Comparison of ENCODE assay signal across 1 cellular context in the genomic region with DNA sequence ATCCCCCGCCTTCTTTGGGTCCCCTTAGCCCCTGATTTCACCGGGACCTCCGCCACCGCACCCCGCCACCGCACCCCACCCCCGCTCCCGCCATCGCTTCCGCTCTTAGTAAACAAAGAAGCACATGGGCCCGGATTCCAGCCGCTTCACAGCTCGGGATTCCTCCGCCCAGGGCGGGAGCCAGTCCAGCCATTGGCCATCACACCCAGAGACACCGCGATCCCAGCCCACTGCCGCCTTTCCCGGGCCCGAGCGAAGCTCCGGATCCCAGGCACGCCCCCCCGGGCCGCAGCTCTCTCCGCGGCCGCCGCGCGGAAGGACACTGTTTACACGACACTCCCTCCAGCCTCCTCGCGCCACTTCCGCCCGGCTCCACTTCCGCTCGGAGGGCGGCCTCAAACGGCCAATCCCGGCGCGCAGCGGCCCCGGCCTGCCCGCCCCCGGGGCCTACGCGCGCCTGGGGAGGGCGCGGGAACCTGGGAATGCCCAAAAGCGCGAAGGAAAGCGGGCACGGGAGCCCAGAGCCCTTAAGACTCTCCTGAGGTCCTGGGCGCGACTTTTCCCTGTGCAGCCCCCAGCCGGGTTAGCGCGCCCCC.
TF ChIP-seq lines count a peak whose summit lies in the region.

No MANE protein-coding gene starts in this region.

TF ChIP-seq in GM12878, 131 proteins besides CTCF, POLR2A, EP300 and RAD21 (continues in another document):
- no peak for TF ChIP-seq HDGF (IDR thresholded peaks at IDR 0.05)
- no peak; the same call in 1 of the 2 replicates for TF ChIP-seq HSF1 (IDR thresholded peaks at IDR 0.05; ENCODE audit: low read depth, low read length)
- TF ChIP-seq, protein P1, sequence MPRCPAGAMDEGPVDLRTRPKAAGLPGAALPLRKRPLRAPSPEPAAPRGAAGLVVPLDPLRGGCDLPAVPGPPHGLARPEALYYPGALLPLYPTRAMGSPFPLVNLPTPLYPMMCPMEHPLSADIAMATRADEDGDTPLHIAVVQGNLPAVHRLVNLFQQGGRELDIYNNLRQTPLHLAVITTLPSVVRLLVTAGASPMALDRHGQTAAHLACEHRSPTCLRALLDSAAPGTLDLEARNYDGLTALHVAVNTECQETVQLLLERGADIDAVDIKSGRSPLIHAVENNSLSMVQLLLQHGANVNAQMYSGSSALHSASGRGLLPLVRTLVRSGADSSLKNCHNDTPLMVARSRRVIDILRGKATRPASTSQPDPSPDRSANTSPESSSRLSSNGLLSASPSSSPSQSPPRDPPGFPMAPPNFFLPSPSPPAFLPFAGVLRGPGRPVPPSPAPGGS (IDR thresholded peaks at IDR 0.05; ENCODE audit: borderline replicate concordance, insufficient read depth, low read depth, low read length, poor library complexity, severe bottlenecking): peak; percentile 70
- TF ChIP-seq, protein P2, sequence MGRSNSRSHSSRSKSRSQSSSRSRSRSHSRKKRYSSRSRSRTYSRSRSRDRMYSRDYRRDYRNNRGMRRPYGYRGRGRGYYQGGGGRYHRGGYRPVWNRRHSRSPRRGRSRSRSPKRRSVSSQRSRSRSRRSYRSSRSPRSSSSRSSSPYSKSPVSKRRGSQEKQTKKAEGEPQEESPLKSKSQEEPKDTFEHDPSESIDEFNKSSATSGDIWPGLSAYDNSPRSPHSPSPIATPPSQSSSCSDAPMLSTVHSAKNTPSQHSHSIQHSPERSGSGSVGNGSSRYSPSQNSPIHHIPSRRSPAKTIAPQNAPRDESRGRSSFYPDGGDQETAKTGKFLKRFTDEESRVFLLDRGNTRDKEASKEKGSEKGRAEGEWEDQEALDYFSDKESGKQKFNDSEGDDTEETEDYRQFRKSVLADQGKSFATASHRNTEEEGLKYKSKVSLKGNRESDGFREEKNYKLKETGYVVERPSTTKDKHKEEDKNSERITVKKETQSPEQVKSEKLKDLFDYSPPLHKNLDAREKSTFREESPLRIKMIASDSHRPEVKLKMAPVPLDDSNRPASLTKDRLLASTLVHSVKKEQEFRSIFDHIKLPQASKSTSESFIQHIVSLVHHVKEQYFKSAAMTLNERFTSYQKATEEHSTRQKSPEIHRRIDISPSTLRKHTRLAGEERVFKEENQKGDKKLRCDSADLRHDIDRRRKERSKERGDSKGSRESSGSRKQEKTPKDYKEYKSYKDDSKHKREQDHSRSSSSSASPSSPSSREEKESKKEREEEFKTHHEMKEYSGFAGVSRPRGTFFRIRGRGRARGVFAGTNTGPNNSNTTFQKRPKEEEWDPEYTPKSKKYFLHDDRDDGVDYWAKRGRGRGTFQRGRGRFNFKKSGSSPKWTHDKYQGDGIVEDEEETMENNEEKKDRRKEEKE (IDR thresholded peaks at IDR 0.05): no peak
- peak; percentile 66; the same call in 1 of the 2 replicates for TF ChIP-seq FOXM1 (IDR thresholded peaks at IDR 0.05; ENCODE audit: low read depth, low read length)
- no peak for TF ChIP-seq RBBP5 (conservative IDR thresholded peaks at IDR 0.05)
- TF ChIP-seq SUZ12 (IDR thresholded peaks at IDR 0.05; ENCODE audit: unreplicated experiment): no peak
- TF ChIP-seq IKZF2 (IDR thresholded peaks at IDR 0.05): peak; percentile 79 to 88
- TF ChIP-seq KAT2A (conservative IDR thresholded peaks at IDR 0.05; ENCODE audit: control insufficient read depth, low read depth, low read length): no peak
- no peak for TF ChIP-seq KDM1A (IDR thresholded peaks at IDR 0.05; ENCODE audit: borderline replicate concordance)
- TF ChIP-seq ESRRA (IDR thresholded peaks at IDR 0.05; ENCODE audit: low read length): no peak
- TF ChIP-seq CHD4 (IDR thresholded peaks at IDR 0.05): no peak
- TF ChIP-seq, protein P3, sequence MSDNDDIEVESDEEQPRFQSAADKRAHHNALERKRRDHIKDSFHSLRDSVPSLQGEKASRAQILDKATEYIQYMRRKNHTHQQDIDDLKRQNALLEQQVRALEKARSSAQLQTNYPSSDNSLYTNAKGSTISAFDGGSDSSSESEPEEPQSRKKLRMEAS (IDR thresholded peaks at IDR 0.05; ENCODE audit: low read depth, low read length): peak; percentile 95
- peak; percentile 96 for TF ChIP-seq HDAC2 (IDR thresholded peaks at IDR 0.05)
- no peak for TF ChIP-seq MTA3 (IDR thresholded peaks at IDR 0.05; ENCODE audit: borderline replicate concordance, low read length)
- TF ChIP-seq ASH2L (IDR thresholded peaks at IDR 0.05; ENCODE audit: borderline replicate concordance, low read depth): peak; percentile 71; the same call in 1 of the 2 replicates
- TF ChIP-seq HCFC1 (IDR thresholded peaks at IDR 0.05; ENCODE audit: low read length): peak; percentile 60; the same call in 1 of the 2 replicates
- peak; percentile 74 for TF ChIP-seq SP1 (IDR thresholded peaks at IDR 0.05; ENCODE audit: low read depth, low read length)
- no peak for TF ChIP-seq ZNF687 (IDR thresholded peaks at IDR 0.05)
- TF ChIP-seq SMC3 (IDR thresholded peaks at IDR 0.05; ENCODE audit: borderline replicate concordance, low read length): no peak
- TF ChIP-seq SRF (IDR thresholded peaks at IDR 0.05; ENCODE audit: low read depth in 2 of 2, low read length in 2 of 2): 0 out of 4 replicates have a peak, but pooled peaks of 1 of the 2 experiments have one; percentile 25
- TF ChIP-seq MEF2A (IDR thresholded peaks at IDR 0.05; ENCODE audit: insufficient read depth, low read depth, low read length): 0 out of 2 replicates have a peak, but pooled peaks have one; percentile 26
- TF ChIP-seq ZNF24 (IDR thresholded peaks at IDR 0.05): no peak
- peak; percentile 98 for TF ChIP-seq MYC (IDR thresholded peaks at IDR 0.05; ENCODE audit: insufficient read depth, insufficient read length, insufficient replicate concordance, low read length, severe bottlenecking)
- TF ChIP-seq, protein P4, sequence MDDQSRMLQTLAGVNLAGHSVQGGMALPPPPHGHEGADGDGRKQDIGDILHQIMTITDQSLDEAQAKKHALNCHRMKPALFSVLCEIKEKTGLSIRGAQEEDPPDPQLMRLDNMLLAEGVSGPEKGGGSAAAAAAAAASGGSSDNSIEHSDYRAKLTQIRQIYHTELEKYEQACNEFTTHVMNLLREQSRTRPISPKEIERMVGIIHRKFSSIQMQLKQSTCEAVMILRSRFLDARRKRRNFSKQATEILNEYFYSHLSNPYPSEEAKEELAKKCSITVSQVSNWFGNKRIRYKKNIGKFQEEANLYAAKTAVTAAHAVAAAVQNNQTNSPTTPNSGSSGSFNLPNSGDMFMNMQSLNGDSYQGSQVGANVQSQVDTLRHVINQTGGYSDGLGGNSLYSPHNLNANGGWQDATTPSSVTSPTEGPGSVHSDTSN (IDR thresholded peaks at IDR 0.05; ENCODE audit: insufficient replicate concordance, low read depth, low read length): no peak
- TF ChIP-seq MLLT1 (IDR thresholded peaks at IDR 0.05): peak; percentile 92
- TF ChIP-seq BRCA1 (IDR thresholded peaks at IDR 0.05; ENCODE audit: low read depth, low read length): no peak
- no peak for TF ChIP-seq CUX1 (IDR thresholded peaks at IDR 0.05; ENCODE audit: insufficient replicate concordance, low read depth, low read length)
- TF ChIP-seq ZBED1 (IDR thresholded peaks at IDR 0.05; ENCODE audit: borderline replicate concordance): no peak
- 0 out of 2 replicates have a peak, but pooled peaks have one; percentile 53 for TF ChIP-seq TBL1XR1 (IDR thresholded peaks at IDR 0.05; ENCODE audit: low read depth, low read length)
- TF ChIP-seq MXI1 (IDR thresholded peaks at IDR 0.05; ENCODE audit: low read depth, low read length): peak; percentile 83
- TF ChIP-seq CBX5 (IDR thresholded peaks at IDR 0.05; ENCODE audit: low read depth): no peak; the same call in 1 of the 2 replicates
- peak; percentile 94 for TF ChIP-seq E2F8 (IDR thresholded peaks at IDR 0.05; ENCODE audit: low read depth, partially characterized antibody)
